Comparison of ENCODE assay signal across 15 cellular contexts in the genomic region with DNA sequence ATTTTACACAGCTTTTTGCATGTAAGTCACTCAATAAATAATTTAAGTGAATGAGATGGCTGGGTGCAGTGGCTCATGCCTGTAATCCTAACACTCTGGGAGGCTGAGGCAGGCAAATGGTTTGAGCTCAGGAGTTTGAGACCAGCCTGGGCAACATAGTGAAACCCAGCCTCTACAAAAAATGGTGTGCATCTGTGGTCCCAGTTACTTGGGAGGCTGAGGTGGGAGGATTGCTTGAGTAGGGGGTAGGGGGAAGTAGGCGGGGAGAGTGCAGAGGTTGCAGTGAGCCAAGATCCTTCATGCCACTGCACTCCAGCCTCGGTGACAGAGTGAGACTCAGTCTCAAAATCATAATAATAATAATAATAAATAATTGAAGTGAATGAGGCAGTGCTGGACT. TPM values are rescaled to one million over a fixed set of nuclear protein-coding genes. Genes with fewer than 3 reads are reported as not detected.
DNase-seq lines count a peak whose midpoint lies in the region; ATAC-seq and TF ChIP-seq lines count a peak whose summit lies in the region.
"Had no signal": no experiment of that assay in that cellular context is flagged by ENCODE, and none has a peak within 500 bp of the region (broad histone marks: within the 10 kb centered on the region; RNA-seq: fewer than 3 reads in every experiment).

No MANE protein-coding gene starts in this region.

- no peaks in the 10 kb centered on the region for H3K9me3 Mint-ChIP-seq in activated naive CD8-positive, alpha-beta T cell (ENCODE audit: low read depth)
- no peaks in the 10 kb centered on the region for H3K9me3 Mint-ChIP-seq in GM23338
- H3K9me3 Mint-ChIP-seq: naive B cell had no signal

- H3K4me2 ChIP-seq in GM23248 (ENCODE audit: unreplicated experiment) (peak overlapping the region; percentile 55), GM23338 (no peak overlapping the region)
- H3K4me2 ChIP-seq: BLaER1 had no signal

- H3K4me1 Mint-ChIP-seq in activated naive CD8-positive, alpha-beta T cell (ENCODE audit: low read depth): peaks cover 83% of the 10 kb centered on the region
- H3K4me1 Mint-ChIP-seq in GM23338: peaks cover 17% of the 10 kb centered on the region

- in situ Hi-C loops in GM23248 (cut with MboI): no loop called here

- 74 to 80% methylated on average over 2 of the region's 2 CpGs for WGBS in GM23248 (ENCODE audit: low coverage in 1 of 2, low lambda C conversion rate in 2 of 2, missing lambda C conversion rate in 2 of 2), 2 experiments

- H3F3A ChIP-seq in GM23248 (ENCODE audit: insufficient read depth) (peaks cover 14% of the 10 kb centered on the region), GM23338 (replicated peaks; ENCODE audit: low read depth) (no peaks in the 10 kb centered on the region)

- H3K79me2 ChIP-seq in GM23248 (ENCODE audit: insufficient read depth): peaks cover 98% of the 10 kb centered on the region
- no peaks in the 10 kb centered on the region; the same call in 1 of the 2 replicates for H3K79me2 ChIP-seq in GM23338 (replicated peaks; ENCODE audit: insufficient read depth)

- no peak for TF ChIP-seq CTCF in lower lobe of right lung (IDR thresholded peaks at IDR 0.05)
- TF ChIP-seq CTCF in GM23338 (conservative IDR thresholded peaks at IDR 0.05; ENCODE audit: low read depth in 2 of 2): no peak

- H3K4me3 ChIP-seq in GM23248: peak overlapping the region; percentile 43; the same call in 1 of the 2 replicates
- H3K4me3 ChIP-seq in lower lobe of right lung: no peak overlapping the region
- H3K4me3 ChIP-seq in stomach smooth muscle (ENCODE audit: low read length in 2 of 2): peak overlapping the region in 1 of 2 donors; percentile 54
- H3K4me3 ChIP-seq in GM23338: no peak overlapping the region
- H3K4me3 ChIP-seq: BLaER1, Peyer's patch, prostate gland had no signal

- peak overlapping the region; percentile 42 for H3K4me3 Mint-ChIP-seq in activated naive CD8-positive, alpha-beta T cell
- no peak overlapping the region for H3K4me3 Mint-ChIP-seq in GM23338
- H3K4me3 Mint-ChIP-seq: naive B cell had no signal

- H4K20me1 ChIP-seq in GM23248 (ENCODE audit: insufficient read depth): peaks cover 6% of the 10 kb centered on the region; the same call in 1 of the 2 replicates
- no peaks in the 10 kb centered on the region for H4K20me1 ChIP-seq in GM23338 (replicated peaks; ENCODE audit: insufficient read depth)

- DNase-seq in GM23248 (no peak), lower lobe of right lung (no peak), GM23338 (ENCODE audit: low spot score) (no peak), H4 (ENCODE audit: low spot score) (no peak)
- DNase-seq: cortex of kidney, naive B cell, NCI-H187 treated with DMSO at 0.1 percent for 48 hours, NCI-H526 treated with DMSO at 0.1 percent for 48 hours, Peyer's patch, WERI-Rb-1 had no signal

- H3K9me3 ChIP-seq in GM23248 (ENCODE audit: low read depth) (no peaks in the 10 kb centered on the region), lower lobe of right lung (no peaks in the 10 kb centered on the region), stomach smooth muscle (ENCODE audit: control insufficient read depth in 2 of 2, low read length in 2 of 2) (no peaks in the 10 kb centered on the region)
- H3K9me3 ChIP-seq: BLaER1, Peyer's patch, prostate gland had no signal

- H3K36me3 ChIP-seq in GM23248 (ENCODE audit: low read depth): no peaks in the 10 kb centered on the region
- H3K36me3 ChIP-seq in lower lobe of right lung: peaks cover 9% of the 10 kb centered on the region
- H3K36me3 ChIP-seq in stomach smooth muscle (ENCODE audit: control insufficient read depth in 2 of 2, insufficient read depth in 2 of 2, low read length in 2 of 2): no peaks in the 10 kb centered on the region
- H3K36me3 ChIP-seq in GM23338 (ENCODE audit: insufficient read depth): no peaks in the 10 kb centered on the region
- H3K36me3 ChIP-seq: Peyer's patch, prostate gland, WERI-Rb-1 had no signal

- H3K27me3 Mint-ChIP-seq in activated naive CD8-positive, alpha-beta T cell: no peaks in the 10 kb centered on the region
- peaks cover 7% of the 10 kb centered on the region for H3K27me3 Mint-ChIP-seq in GM23338 (ENCODE audit: insufficient read depth, low read depth, poor library complexity)
- H3K27me3 Mint-ChIP-seq: naive B cell had no signal

- intact Hi-C loops in lower lobe of right lung (cut with DNase I): loop anchor here (10.0 kb wide), 2 partner anchors 49 to 201 kb away; no protein-coding TSS in a partner anchor

- H3K27ac Mint-ChIP-seq in activated naive CD8-positive, alpha-beta T cell: peak overlapping the region; percentile 85
- no peak overlapping the region for H3K27ac Mint-ChIP-seq in GM23338

- H3K27ac ChIP-seq in GM23248 (peak overlapping the region; percentile 73), lower lobe of right lung (peak overlapping the region; percentile 4), stomach smooth muscle (ENCODE audit: low read length) (peak overlapping the region; percentile 62), GM23338 (ENCODE audit: low read depth) (no peak overlapping the region)
- H3K27ac ChIP-seq: BLaER1, WERI-Rb-1 had no signal

- H2AFZ ChIP-seq in GM23248 (no peak overlapping the region), GM23338 (no peak overlapping the region)

- no peaks in the 10 kb centered on the region for H3K36me3 Mint-ChIP-seq in activated naive CD8-positive, alpha-beta T cell
- no peaks in the 10 kb centered on the region for H3K36me3 Mint-ChIP-seq in GM23338 (ENCODE audit: low read depth)
- H3K36me3 Mint-ChIP-seq: naive B cell had no signal

- H3K9ac ChIP-seq in GM23248: peak overlapping the region; percentile 49
- H3K9ac ChIP-seq in stomach smooth muscle (ENCODE audit: low read length in 2 of 2): no peak overlapping the region
- H3K9ac ChIP-seq: BLaER1 had no signal

- H3K4me1 ChIP-seq in GM23248 (ENCODE audit: insufficient read depth): peaks cover 47% of the 10 kb centered on the region
- H3K4me1 ChIP-seq in lower lobe of right lung: peaks cover 98% of the 10 kb centered on the region
- peaks cover 70% of the 10 kb centered on the region for H3K4me1 ChIP-seq in stomach smooth muscle (ENCODE audit: control insufficient read depth, insufficient read depth, low read length)
- H3K4me1 ChIP-seq in GM23338 (ENCODE audit: insufficient read depth): peaks cover 13% of the 10 kb centered on the region

- ATAC-seq in lower lobe of right lung: no peak
- no peak for ATAC-seq in GM23338
- no peak for ATAC-seq in HG03460 (IDR thresholded peaks at IDR 0.05; ENCODE audit: unreplicated experiment)

- no peaks in the 10 kb centered on the region for H3K9me2 ChIP-seq in GM23248 (ENCODE audit: insufficient read depth)
- no peaks in the 10 kb centered on the region; the same call in 1 of the 2 replicates for H3K9me2 ChIP-seq in GM23338 (ENCODE audit: insufficient read depth)

- H3K27me3 ChIP-seq in GM23248 (replicated peaks; ENCODE audit: insufficient read depth) (no peaks in the 10 kb centered on the region), lower lobe of right lung (ENCODE audit: low read depth) (no peaks in the 10 kb centered on the region), stomach smooth muscle (ENCODE audit: control insufficient read depth in 1 of 2, insufficient read depth in 2 of 2, low read length in 2 of 2) (no peaks in the 10 kb centered on the region), GM23338 (ENCODE audit: insufficient read depth) (peaks cover 8% of the 10 kb centered on the region; the same call in 1 of the 2 replicates)
- H3K27me3 ChIP-seq: BLaER1, Peyer's patch had no signal

TF ChIP-seq in GM23338, 12 proteins besides CTCF, POLR2A, EP300 and RAD21 (continues in another document):
- TF ChIP-seq NANOG (IDR thresholded peaks at IDR 0.05; ENCODE audit: borderline replicate concordance): no peak
- TF ChIP-seq EZH2 (IDR thresholded peaks at IDR 0.05; ENCODE audit: low read depth, unreplicated experiment): no peak
- no peak for TF ChIP-seq ZNF331 (CRISPR knock-in tag; IDR thresholded peaks at IDR 0.05; ENCODE audit: low read depth)
- TF ChIP-seq, protein P1, sequence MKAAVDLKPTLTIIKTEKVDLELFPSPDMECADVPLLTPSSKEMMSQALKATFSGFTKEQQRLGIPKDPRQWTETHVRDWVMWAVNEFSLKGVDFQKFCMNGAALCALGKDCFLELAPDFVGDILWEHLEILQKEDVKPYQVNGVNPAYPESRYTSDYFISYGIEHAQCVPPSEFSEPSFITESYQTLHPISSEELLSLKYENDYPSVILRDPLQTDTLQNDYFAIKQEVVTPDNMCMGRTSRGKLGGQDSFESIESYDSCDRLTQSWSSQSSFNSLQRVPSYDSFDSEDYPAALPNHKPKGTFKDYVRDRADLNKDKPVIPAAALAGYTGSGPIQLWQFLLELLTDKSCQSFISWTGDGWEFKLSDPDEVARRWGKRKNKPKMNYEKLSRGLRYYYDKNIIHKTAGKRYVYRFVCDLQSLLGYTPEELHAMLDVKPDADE (IDR thresholded peaks at IDR 0.05): no peak
- no peak for TF ChIP-seq STAT1 (IDR thresholded peaks at IDR 0.05; ENCODE audit: unreplicated experiment)

RNA-seq across cellular contexts. Expression of a gene that starts 10.2 kb away (rescaled TPM):
- 14.3 and 14.5 TPM in 2 replicates for total RNA-seq in GM23248 (2014; rRNA removed; shearing (Covaris generic))
- polyA plus RNA-seq in GM23248 (2016; fragmentation: Nextera tagmentation; extraction: Ambion mirVana): 2.5 and 2.6 TPM in 2 replicates
- 76.9 TPM for total RNA-seq in lower lobe of right lung
- total RNA-seq in GM23338 (2014; rRNA removed; shearing (Covaris generic)): 0.82 and 1.5 TPM in 2 replicates
- polyA plus RNA-seq in GM23338 (2016; fragmentation: Nextera tagmentation; extraction: Ambion mirVana): 0.45 and 0.58 TPM in 2 replicates
- 15.9 and 17.4 TPM in 2 replicates for total RNA-seq in H4 (2014; rRNA removed; shearing (Covaris generic))
